8 cellular contexts compared by ENCODE assay signal in genomic region chr4:154807042-154807630, GRCh38. TPM values are rescaled to one million over a fixed set of nuclear protein-coding genes. Genes with fewer than 3 reads are reported as not detected.
DNase-seq lines count a peak whose midpoint lies in the region; ATAC-seq and TF ChIP-seq lines count a peak whose summit lies in the region.

No MANE protein-coding gene starts in this region.

- no peak for TF ChIP-seq POLR2A in heart left ventricle (IDR thresholded peaks at IDR 0.05)

- 27 to 41% (median 35%) methylated on average over 3 of the region's 3 CpGs for WGBS in heart left ventricle, 4 donors

- DNase-seq in heart left ventricle = no peak
- no peak for DNase-seq in Right ventricle myocardium superior
- peak; percentile 22 for DNase-seq in NCI-H2171 treated with DMSO at 0.1 percent for 48 hours (lab: John Stamatoyannopoulos, UW)
- peak; percentile 55 for DNase-seq in dermis blood vessel endothelial cell
- no peak for DNase-seq in progenitor cell of endocrine pancreas (ENCODE audit: low spot score, unreplicated experiment)
- DNase-seq in NCI-H1930 (lab: John Stamatoyannopoulos, UW) = no peak
- DNase-seq in NK-92 (lab: John Stamatoyannopoulos, UW; ENCODE audit: unreplicated experiment) = no peak

- no peaks in the 10 kb centered on the region for H3K36me3 Mint-ChIP-seq in progenitor cell of endocrine pancreas (ENCODE audit: insufficient read depth)

- H3K4me1 ChIP-seq in heart left ventricle = no peaks in the 10 kb centered on the region

- no peak overlapping the region for H3K27ac Mint-ChIP-seq in progenitor cell of endocrine pancreas

- H3K4me3 ChIP-seq in heart left ventricle = peak overlapping the region in 1 of 12 donors; percentile 7

- no peak overlapping the region for H3K4me3 Mint-ChIP-seq in progenitor cell of endocrine pancreas (ENCODE audit: low read depth)

- no peaks in the 10 kb centered on the region for H3K9me3 ChIP-seq in heart left ventricle

- H3K9me3 Mint-ChIP-seq in progenitor cell of endocrine pancreas (ENCODE audit: low read depth) = no peaks in the 10 kb centered on the region

- intact Hi-C loops in heart left ventricle (cut with DNase I) (loop anchor here in 6 of 10 donors (2.0 to 10.0 kb wide), 3 partner anchors 545 to 548 kb away; no protein-coding TSS in a partner anchor), Right ventricle myocardium superior (cut with DNase I) (loop anchor here (10.0 kb wide), 1 partner anchor 118 kb away; no protein-coding TSS in a partner anchor)

- TF ChIP-seq CTCF in heart left ventricle (IDR thresholded peaks at IDR 0.05) (peak; percentile 33 to 67 (median 50)), progenitor cell of endocrine pancreas (IDR thresholded peaks at IDR 0.05; ENCODE audit: unreplicated experiment) (peak; percentile 65)

- peaks cover 0 to 8% (median 0%) of the 10 kb centered on the region in 9 donors for H3K27me3 ChIP-seq in heart left ventricle

- H3K36me3 ChIP-seq in heart left ventricle = no peaks in the 10 kb centered on the region

- no peaks in the 10 kb centered on the region for H3K27me3 Mint-ChIP-seq in progenitor cell of endocrine pancreas

- H3K4me1 Mint-ChIP-seq in progenitor cell of endocrine pancreas (ENCODE audit: low read depth) = no peaks in the 10 kb centered on the region

- no peak for ATAC-seq in heart left ventricle
- ATAC-seq in Right ventricle myocardium superior (ENCODE audit: poor library complexity) = no peak
- ATAC-seq in HG02678 (IDR thresholded peaks at IDR 0.05; ENCODE audit: unreplicated experiment) = peak; percentile 82

- H3K27ac ChIP-seq in heart left ventricle = no peak overlapping the region

RNA-seq across cellular contexts. Expression of gene RBM46, which starts 26.1 kb away (rescaled TPM):
- under 1 TPM in 2 of 9 donors, not detected in 7; 0.23 to 0.36 TPM for total RNA-seq in heart left ventricle
- not detected for polyA plus RNA-seq in heart left ventricle
- total RNA-seq in Right ventricle myocardium superior = not detected
- 0.70 TPM in 1 of 2 replicates, not detected in the other for total RNA-seq in dermis blood vessel endothelial cell
- 0.62 and 0.98 TPM in 2 replicates for total RNA-seq in progenitor cell of endocrine pancreas

Comparison
In these comparisons a context has a peak if more than half of its experiments do, and no peak if none do; other contexts are left out.
1. DNase-seq: peak in NCI-H2171 treated with DMSO at 0.1 percent for 48 hours (single experiment) and dermis blood vessel endothelial cell (single experiment); none in heart left ventricle (0 of 5), Right ventricle myocardium superior (single experiment), progenitor cell of endocrine pancreas (single experiment), NCI-H1930 (0 of 2) and NK-92 (single experiment).